In genomic region chr11:134272381-134273316, GRCh38 we compare ENCODE assay signal across 1 cellular context.
TF ChIP-seq lines count a peak whose summit lies in the region.

No MANE protein-coding gene starts in this region.

TF ChIP-seq in HepG2, 621 proteins besides CTCF, POLR2A, EP300 and RAD21 (continued from another document and continues in another):
- TF ChIP-seq GMEB1 (CRISPR knock-in tag; IDR thresholded peaks at IDR 0.05; ENCODE audit: borderline replicate concordance) (no peak), ZNF280D (CRISPR knock-in tag; IDR thresholded peaks at IDR 0.05) (no peak), ZNF432 (CRISPR knock-in tag; IDR thresholded peaks at IDR 0.05; ENCODE audit: borderline replicate concordance) (no peak), ZNF704 (CRISPR knock-in tag; IDR thresholded peaks at IDR 0.05; ENCODE audit: borderline replicate concordance) (no peak), IKZF5 (CRISPR knock-in tag; IDR thresholded peaks at IDR 0.05) (peak; percentile 65; the same call in 1 of the 2 replicates), PHF5A (CRISPR knock-in tag; IDR thresholded peaks at IDR 0.05; ENCODE audit: low read depth, unreplicated experiment) (no peak), ZNF646 (CRISPR knock-in tag; IDR thresholded peaks at IDR 0.05) (no peak), SIX4 (CRISPR knock-in tag; IDR thresholded peaks at IDR 0.05) (no peak), SP4 (CRISPR knock-in tag; IDR thresholded peaks at IDR 0.05) (no peak), USF2 (IDR thresholded peaks at IDR 0.05; ENCODE audit: low read depth, low read length) (no peak), USF2 (CRISPR knock-in tag; IDR thresholded peaks at IDR 0.05; ENCODE audit: borderline replicate concordance) (no peak), CBX5 (CRISPR knock-in tag; IDR thresholded peaks at IDR 0.05; ENCODE audit: borderline replicate concordance) (no peak), ZKSCAN1 (IDR thresholded peaks at IDR 0.05; ENCODE audit: low read length) (no peak), MED1 (CRISPR knock-in tag; IDR thresholded peaks at IDR 0.05) (peak; percentile 40; the same call in 1 of the 2 replicates), SRSF4 (IDR thresholded peaks at IDR 0.05; ENCODE audit: low read depth, low read length, poor library complexity, severe bottlenecking) (no peak), MXI1 (IDR thresholded peaks at IDR 0.05; ENCODE audit: borderline replicate concordance, low read depth, low read length) (peak; percentile 53; the same call in 1 of the 3 replicates), E2F1 (CRISPR knock-in tag; IDR thresholded peaks at IDR 0.05) (no peak), NONO (IDR thresholded peaks at IDR 0.05) (no peak), NONO (CRISPR knock-in tag; conservative IDR thresholded peaks at IDR 0.05) (no peak), ZNF10 (CRISPR knock-in tag; IDR thresholded peaks at IDR 0.05; ENCODE audit: borderline replicate concordance, low read depth) (no peak), ZBTB14 (CRISPR knock-in tag; IDR thresholded peaks at IDR 0.05) (no peak), ZNF510 (CRISPR knock-in tag; IDR thresholded peaks at IDR 0.05; ENCODE audit: low read depth) (peak; percentile 51; the same call in 1 of the 2 replicates), ZNF660 (CRISPR knock-in tag; IDR thresholded peaks at IDR 0.05; ENCODE audit: borderline replicate concordance, low read depth) (no peak), ONECUT2 (CRISPR knock-in tag; IDR thresholded peaks at IDR 0.05) (no peak), NFYB (CRISPR knock-in tag; IDR thresholded peaks at IDR 0.05) (no peak), RBM39 (IDR thresholded peaks at IDR 0.05; ENCODE audit: low read depth, low read length, poor library complexity, severe bottlenecking) (no peak), HNF4A (CRISPR knock-in tag; IDR thresholded peaks at IDR 0.05) (peak; percentile 90), ZNF605 (CRISPR knock-in tag; IDR thresholded peaks at IDR 0.05) (no peak), ZNF598 (CRISPR knock-in tag; IDR thresholded peaks at IDR 0.05; ENCODE audit: borderline replicate concordance) (no peak), ZSCAN22 (CRISPR knock-in tag; IDR thresholded peaks at IDR 0.05) (no peak), MAZ (IDR thresholded peaks at IDR 0.05; ENCODE audit: borderline replicate concordance, low read depth, low read length) (no peak), MAZ (CRISPR knock-in tag; IDR thresholded peaks at IDR 0.05; ENCODE audit: low read depth) (no peak), CC2D1A (CRISPR knock-in tag; IDR thresholded peaks at IDR 0.05) (no peak), ZNF362 (CRISPR knock-in tag; IDR thresholded peaks at IDR 0.05; ENCODE audit: borderline replicate concordance) (no peak), ZNF720 (CRISPR knock-in tag; IDR thresholded peaks at IDR 0.05) (no peak), JUN (CRISPR knock-in tag; IDR thresholded peaks at IDR 0.05) (0 out of 2 replicates have a peak, but pooled peaks have one; percentile 37), SMAD1 (CRISPR knock-in tag; IDR thresholded peaks at IDR 0.05; ENCODE audit: borderline replicate concordance, low read depth) (no peak), ZNF580 (CRISPR knock-in tag; IDR thresholded peaks at IDR 0.05; ENCODE audit: borderline replicate concordance, low read depth) (no peak), HBP1 (CRISPR knock-in tag; IDR thresholded peaks at IDR 0.05; ENCODE audit: low read depth) (no peak), ZNF546 (CRISPR knock-in tag; conservative IDR thresholded peaks at IDR 0.05) (no peak)
